Comparison of ENCODE assay signal across 8 cellular contexts in genomic region chr17:41666708-41667279, GRCh38. TPM values are rescaled to one million over a fixed set of nuclear protein-coding genes. Genes with fewer than 3 reads are reported as not detected.
DNase-seq lines count a peak whose midpoint lies in the region; ATAC-seq and TF ChIP-seq lines count a peak whose summit lies in the region.

No MANE protein-coding gene starts in this region.

- ATAC-seq in HG03175 (IDR thresholded peaks at IDR 0.05; ENCODE audit: unreplicated experiment), result peak; percentile 47

- peaks cover 12% of the 10 kb centered on the region for H3K27me3 Mint-ChIP-seq in activated CD4-positive, alpha-beta T cell treated with anti-CD3 and anti-CD28 coated beads, Interleukin-2, amount 10 ng/mL, durations not matched to agents 24 days and 14 days
- peaks cover 25% of the 10 kb centered on the region for H3K27me3 Mint-ChIP-seq in dendritic cell treated with granulocyte-macrophage colony-stimulating factor and Interleukin-4, amounts not matched to agents 40 ng/mL and 50 ng/mL, for 4 days

- H3K27ac ChIP-seq in liver (ENCODE audit: low read depth in 1 of 2, low read length in 2 of 2), result peak overlapping the region; percentile 77

- intact Hi-C loops in activated CD4-positive, alpha-beta T cell treated with anti-CD3 and anti-CD28 coated beads, Interleukin-2, amount 10 ng/mL, durations not matched to agents 24 days and 14 days (cut with micrococcal nuclease), result loop anchor here (1.0 to 10.0 kb wide), 8 partner anchors 18 to 1104 kb away; partner anchors contain the start of genes EIF1 and SMARCE1
- intact Hi-C loops in dendritic cell treated with granulocyte-macrophage colony-stimulating factor and Interleukin-4, amounts not matched to agents 40 ng/mL and 50 ng/mL, for 4 days (cut with micrococcal nuclease), result no loop called here

- DNase-seq in NCI-H446 (lab: John Stamatoyannopoulos, UW) (peak; percentile 33 to 72), NCI-H446 treated with DMSO at 0.1 percent for 48 hours (lab: John Stamatoyannopoulos, UW) (no peak), NCI-H460 (ENCODE audit: extremely low read depth, low read depth) (peak; percentile 75)
- DNase-seq in activated CD4-positive, alpha-beta T cell treated with anti-CD3 and anti-CD28 coated beads, Interleukin-2, amount 10 ng/mL, durations not matched to agents 24 days and 14 days, result peak; percentile 96
- DNase-seq in stimulated activated CD4-positive, alpha-beta T cell treated with anti-CD3 and anti-CD28 coated beads, Interleukin-4, amount 100 ng/mL, for 4 hours, result peak; percentile 83 to 85

- H3K9ac ChIP-seq in liver (ENCODE audit: low read depth in 1 of 2, low read length in 2 of 2), result peak overlapping the region in 1 of 2 donors; percentile 38

- no peaks in the 10 kb centered on the region for H3K9me3 Mint-ChIP-seq in activated CD4-positive, alpha-beta T cell treated with anti-CD3 and anti-CD28 coated beads, Interleukin-2, amount 10 ng/mL, durations not matched to agents 24 days and 14 days
- no peaks in the 10 kb centered on the region for H3K9me3 Mint-ChIP-seq in dendritic cell treated with granulocyte-macrophage colony-stimulating factor and Interleukin-4, amounts not matched to agents 40 ng/mL and 50 ng/mL, for 4 days

- no peaks in the 10 kb centered on the region for H3K36me3 ChIP-seq in liver (ENCODE audit: control insufficient read depth in 4 of 4, insufficient read depth in 3 of 4, low read depth in 1 of 4, low read length in 3 of 4)

- H3K27me3 ChIP-seq in liver (ENCODE audit: control insufficient read depth in 4 of 4, insufficient read depth in 4 of 4, low read length in 3 of 4), result no peaks in the 10 kb centered on the region

- peak; percentile 92 to 93 for TF ChIP-seq RAD21 in liver (IDR thresholded peaks at IDR 0.05)

- peak overlapping the region; percentile 89 for H3K4me3 Mint-ChIP-seq in activated CD4-positive, alpha-beta T cell treated with anti-CD3 and anti-CD28 coated beads, Interleukin-2, amount 10 ng/mL, durations not matched to agents 24 days and 14 days
- peak overlapping the region; percentile 21 for H3K4me3 Mint-ChIP-seq in dendritic cell treated with granulocyte-macrophage colony-stimulating factor and Interleukin-4, amounts not matched to agents 40 ng/mL and 50 ng/mL, for 4 days

- peaks cover 3% of the 10 kb centered on the region for H3K36me3 Mint-ChIP-seq in activated CD4-positive, alpha-beta T cell treated with anti-CD3 and anti-CD28 coated beads, Interleukin-2, amount 10 ng/mL, durations not matched to agents 24 days and 14 days (ENCODE audit: low read depth)
- H3K36me3 Mint-ChIP-seq in dendritic cell treated with granulocyte-macrophage colony-stimulating factor and Interleukin-4, amounts not matched to agents 40 ng/mL and 50 ng/mL, for 4 days (ENCODE audit: low read depth), result no peaks in the 10 kb centered on the region

- peaks cover 51% of the 10 kb centered on the region for H3K4me1 Mint-ChIP-seq in activated CD4-positive, alpha-beta T cell treated with anti-CD3 and anti-CD28 coated beads, Interleukin-2, amount 10 ng/mL, durations not matched to agents 24 days and 14 days
- H3K4me1 Mint-ChIP-seq in dendritic cell treated with granulocyte-macrophage colony-stimulating factor and Interleukin-4, amounts not matched to agents 40 ng/mL and 50 ng/mL, for 4 days (ENCODE audit: low read depth), result peaks cover 54% of the 10 kb centered on the region

- WGBS in liver, result 2% methylated on average over 23 of the region's 23 CpGs

- TF ChIP-seq CTCF in liver (IDR thresholded peaks at IDR 0.05; ENCODE audit: low read depth, low read length, missing input control), result peak; percentile 97

- peak overlapping the region; percentile 6 to 60 (median 56) for H3K4me3 ChIP-seq in liver (ENCODE audit: low read depth in 1 of 3, low read length in 3 of 3)

- peaks cover 3 to 23% (median 9%) of the 10 kb centered on the region in 4 donors for H3K4me1 ChIP-seq in liver (ENCODE audit: control insufficient read depth in 4 of 4, insufficient read depth in 4 of 4, low read length in 3 of 4)

- peak overlapping the region; percentile 99 for H3K27ac Mint-ChIP-seq in activated CD4-positive, alpha-beta T cell treated with anti-CD3 and anti-CD28 coated beads, Interleukin-2, amount 10 ng/mL, durations not matched to agents 24 days and 14 days
- peak overlapping the region; percentile 90 for H3K27ac Mint-ChIP-seq in dendritic cell treated with granulocyte-macrophage colony-stimulating factor and Interleukin-4, amounts not matched to agents 40 ng/mL and 50 ng/mL, for 4 days

- H3K9me3 ChIP-seq in liver (ENCODE audit: control insufficient read depth in 4 of 4, low read length in 3 of 4), result no peaks in the 10 kb centered on the region

TF ChIP-seq in liver, 16 proteins besides CTCF, POLR2A, EP300 and RAD21:
- TF ChIP-seq RXRA (IDR thresholded peaks at IDR 0.05), result peak; percentile 43 to 66
- TF ChIP-seq TAF1 (conservative IDR thresholded peaks at IDR 0.05), result no peak
TF ChIP-seq in liver: peak in this region for 1.

RNA-seq across cellular contexts. Expression of gene EIF1, which starts 21.9 kb away (rescaled TPM):
- 356 and 499 TPM in 2 replicates for total RNA-seq in NCI-H460 (2014; rRNA removed; shearing (Covaris generic))
- 292 and 380 TPM in 2 replicates for polyA plus RNA-seq in NCI-H460 (2014; cell fraction: nucleus; rRNA removed)
- total RNA-seq in activated CD4-positive, alpha-beta T cell treated with anti-CD3 and anti-CD28 coated beads, Interleukin-2, amount 10 ng/mL, durations not matched to agents 24 days and 14 days, result 837 and 858 TPM in 2 replicates
- 10 to 100 TPM; 56.5 to 61.0 TPM for total RNA-seq in liver
- polyA plus RNA-seq in liver, result 100 to 1,000 TPM; 258 to 755 TPM

RNA-seq across cellular contexts. Expression of gene KRT17, which starts 42.4 kb away (rescaled TPM):
- total RNA-seq in NCI-H460 (2014; rRNA removed; shearing (Covaris generic)), result 0.42 TPM in 1 of 2 replicates, not detected in the other
- not detected in 2 replicates for polyA plus RNA-seq in NCI-H460 (2014; cell fraction: nucleus; rRNA removed)
- not detected in 2 replicates for total RNA-seq in activated CD4-positive, alpha-beta T cell treated with anti-CD3 and anti-CD28 coated beads, Interleukin-2, amount 10 ng/mL, durations not matched to agents 24 days and 14 days
- total RNA-seq in liver, result not detected
- under 1 TPM in 1 of 2 donors, not detected in 1; 0.15 TPM for polyA plus RNA-seq in liver

RNA-seq across cellular contexts. Expression of gene GAST, which starts 45.3 kb away (rescaled TPM):
- not detected in 2 replicates for total RNA-seq in NCI-H460 (2014; rRNA removed; shearing (Covaris generic))
- polyA plus RNA-seq in NCI-H460 (2014; cell fraction: nucleus; rRNA removed), result not detected in 2 replicates
- not detected in 2 replicates for total RNA-seq in activated CD4-positive, alpha-beta T cell treated with anti-CD3 and anti-CD28 coated beads, Interleukin-2, amount 10 ng/mL, durations not matched to agents 24 days and 14 days
- not detected for total RNA-seq in liver
- polyA plus RNA-seq in liver, result not detected

RNA-seq across cellular contexts. Expression of gene KRT16, which starts 54.2 kb away (rescaled TPM):
- total RNA-seq in NCI-H460 (2014; rRNA removed; shearing (Covaris generic)), result not detected in 2 replicates
- not detected in 2 replicates for polyA plus RNA-seq in NCI-H460 (2014; cell fraction: nucleus; rRNA removed)
- not detected in 2 replicates for total RNA-seq in activated CD4-positive, alpha-beta T cell treated with anti-CD3 and anti-CD28 coated beads, Interleukin-2, amount 10 ng/mL, durations not matched to agents 24 days and 14 days
- total RNA-seq in liver, result not detected
- not detected for polyA plus RNA-seq in liver
